Comparison of ENCODE assay signal across 9 cellular contexts in the genomic region with DNA sequence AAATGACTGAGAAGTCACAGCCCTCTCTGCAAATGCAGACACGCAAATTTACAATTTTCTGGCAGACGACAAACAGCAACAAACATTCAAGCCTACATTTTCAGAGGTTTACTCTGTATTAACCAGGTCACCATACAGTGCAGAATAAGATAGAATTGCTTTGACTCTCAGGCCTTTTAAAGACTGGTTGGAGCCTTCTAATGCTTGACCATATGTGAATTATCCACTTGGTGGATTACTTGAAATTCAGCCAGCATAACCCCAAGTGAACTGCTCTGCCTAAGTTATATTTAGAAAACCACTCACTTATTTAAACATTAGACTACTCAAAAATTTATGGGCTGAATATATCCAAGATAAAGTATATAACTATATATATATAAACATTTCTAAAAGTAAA.
DNase-seq lines count a peak whose midpoint lies in the region; ATAC-seq and TF ChIP-seq lines count a peak whose summit lies in the region.
"Had no signal": no experiment of that assay in that cellular context is flagged by ENCODE, and none has a peak within 500 bp of the region (broad histone marks: within the 10 kb centered on the region; RNA-seq: fewer than 3 reads in every experiment).

No MANE protein-coding gene starts in this region.

- H3K9me3 ChIP-seq in PC-9 (ENCODE audit: insufficient read depth, low read depth), result no peaks in the 10 kb centered on the region

- no peak overlapping the region for H3K4me3 Mint-ChIP-seq in activated naive CD8-positive, alpha-beta T cell treated with anti-CD3 and anti-CD28 coated beads for 36 hours
- H3K4me3 Mint-ChIP-seq in activated CD4-positive, alpha-beta T cell treated with anti-CD3 and anti-CD28 coated beads, Interleukin-2, amount 10 ng/mL, durations not matched to agents 24 days and 14 days, result no peak overlapping the region

- H3F3A ChIP-seq in PC-9 (ENCODE audit: insufficient read depth, low read depth), result peaks cover 9% of the 10 kb centered on the region; the same call in 1 of the 2 replicates

- no peak for ATAC-seq in HG03108 (IDR thresholded peaks at IDR 0.05; ENCODE audit: unreplicated experiment)

- H3K9ac ChIP-seq in rectal smooth muscle tissue (ENCODE audit: low read length), result no peak overlapping the region

- H3K27me3 Mint-ChIP-seq in activated naive CD8-positive, alpha-beta T cell treated with anti-CD3 and anti-CD28 coated beads for 36 hours, result no peaks in the 10 kb centered on the region
- peaks cover 5% of the 10 kb centered on the region for H3K27me3 Mint-ChIP-seq in activated CD4-positive, alpha-beta T cell treated with anti-CD3 and anti-CD28 coated beads, Interleukin-2, amount 10 ng/mL, durations not matched to agents 24 days and 14 days

- H3K36me3 ChIP-seq in PC-9 (ENCODE audit: low read depth) (no peaks in the 10 kb centered on the region), rectal smooth muscle tissue (ENCODE audit: control insufficient read depth, insufficient read depth, low read length) (no peaks in the 10 kb centered on the region)

- CTCF ChIA-PET in PC-9 (lab: Charles Lee), result interaction anchor here (0.6 kb wide), 1 partner anchor 142 kb away, joined by 3 read pairs; no protein-coding TSS in a partner anchor

- H3K27ac Mint-ChIP-seq in activated naive CD8-positive, alpha-beta T cell treated with anti-CD3 and anti-CD28 coated beads for 36 hours, result no peak overlapping the region
- no peak overlapping the region for H3K27ac Mint-ChIP-seq in activated CD4-positive, alpha-beta T cell treated with anti-CD3 and anti-CD28 coated beads, Interleukin-2, amount 10 ng/mL, durations not matched to agents 24 days and 14 days

- no peak overlapping the region for H2AFZ ChIP-seq in PC-9

- H3K27me3 ChIP-seq in PC-9 (ENCODE audit: insufficient read depth, low read depth) (no peaks in the 10 kb centered on the region), rectal smooth muscle tissue (ENCODE audit: control insufficient read depth, insufficient read depth, low read length) (no peaks in the 10 kb centered on the region)

- 0 out of 2 replicates have a peak overlapping the region, but pooled peaks have one; percentile 6 for H3K4me2 ChIP-seq in PC-9

- POLR2A ChIA-PET in PC-9 (lab: Charles Lee; ENCODE audit: unreplicated experiment), result interaction anchor here (0.7 kb wide), 1 partner anchor 64 kb away, joined by 5 read pairs; no protein-coding TSS in a partner anchor

- H3K79me2 ChIP-seq in PC-9 (ENCODE audit: low read depth), result no peaks in the 10 kb centered on the region

- H3K27ac ChIP-seq in PC-9 (peak overlapping the region; percentile 65), rectal smooth muscle tissue (ENCODE audit: low read depth, low read length) (peak overlapping the region; percentile 51)

- no peaks in the 10 kb centered on the region for H3K9me2 ChIP-seq in PC-9 (ENCODE audit: insufficient read depth)

- H3K4me3 ChIP-seq in PC-9, result no peak overlapping the region
- H3K4me3 ChIP-seq in fibroblast of the aortic adventitia (ENCODE audit: low read depth, low read length), result no peak overlapping the region
- H3K4me3 ChIP-seq in rectal smooth muscle tissue (ENCODE audit: low read length), result no peak overlapping the region

- intact Hi-C loops in PC-9 (cut with micrococcal nuclease; ENCODE audit: unreplicated experiment), result no loop called here
- intact Hi-C loops in activated CD4-positive, alpha-beta T cell treated with anti-CD3 and anti-CD28 coated beads, Interleukin-2, amount 10 ng/mL, durations not matched to agents 24 days and 14 days (cut with micrococcal nuclease), result no loop called here

- TF ChIP-seq CTCF in PC-9 (conservative IDR thresholded peaks at IDR 0.05), result no peak
- no peak for TF ChIP-seq CTCF in fibroblast of the aortic adventitia (IDR thresholded peaks at IDR 0.05; ENCODE audit: insufficient read depth, low read length)

- H3K36me3 Mint-ChIP-seq in activated naive CD8-positive, alpha-beta T cell treated with anti-CD3 and anti-CD28 coated beads for 36 hours, result peaks cover 2% of the 10 kb centered on the region
- H3K36me3 Mint-ChIP-seq in activated CD4-positive, alpha-beta T cell treated with anti-CD3 and anti-CD28 coated beads, Interleukin-2, amount 10 ng/mL, durations not matched to agents 24 days and 14 days (ENCODE audit: low read depth), result no peaks in the 10 kb centered on the region

- peak; percentile 30 for DNase-seq in GM04503 (ENCODE audit: low read depth)
- DNase-seq in PC-9, result no peak
- DNase-seq in fibroblast of the aortic adventitia (ENCODE audit: low read depth), result peak; percentile 80
- no peak for DNase-seq in activated naive CD8-positive, alpha-beta T cell treated with anti-CD3 and anti-CD28 coated beads for 36 hours
- DNase-seq in activated CD4-positive, alpha-beta T cell treated with anti-CD3 and anti-CD28 coated beads, Interleukin-2, amount 10 ng/mL, durations not matched to agents 24 days and 14 days, result no peak
- DNase-seq in DMS114 treated with DMSO at 0.1 percent for 48 hours (lab: John Stamatoyannopoulos, UW; ENCODE audit: unreplicated experiment), result no peak
- DNase-seq: activated effector memory CD4-positive, alpha-beta T cell treated with Interleukin-2 at 50 U/mL for 16 hours had no signal

- H4K20me1 ChIP-seq in PC-9 (ENCODE audit: insufficient read depth), result no peaks in the 10 kb centered on the region

- H3K9me3 Mint-ChIP-seq in activated naive CD8-positive, alpha-beta T cell treated with anti-CD3 and anti-CD28 coated beads for 36 hours, result no peaks in the 10 kb centered on the region
- no peaks in the 10 kb centered on the region for H3K9me3 Mint-ChIP-seq in activated CD4-positive, alpha-beta T cell treated with anti-CD3 and anti-CD28 coated beads, Interleukin-2, amount 10 ng/mL, durations not matched to agents 24 days and 14 days

- H3K4me1 ChIP-seq in PC-9 (replicated peaks; ENCODE audit: insufficient read depth) (peaks cover 18% of the 10 kb centered on the region), rectal smooth muscle tissue (ENCODE audit: control insufficient read depth, insufficient read depth, low read length) (peaks cover 14% of the 10 kb centered on the region)

- peaks cover 19% of the 10 kb centered on the region for H3K4me1 Mint-ChIP-seq in activated naive CD8-positive, alpha-beta T cell treated with anti-CD3 and anti-CD28 coated beads for 36 hours
- H3K4me1 Mint-ChIP-seq in activated CD4-positive, alpha-beta T cell treated with anti-CD3 and anti-CD28 coated beads, Interleukin-2, amount 10 ng/mL, durations not matched to agents 24 days and 14 days, result peaks cover 9% of the 10 kb centered on the region

- no TSS peak for BruUV-seq in PC-9 (replicated peaks; lab: Mats Ljungman, UMichigan)

Comparison
In these comparisons a context has a peak if more than half of its experiments do, and no peak if none do; other contexts are left out.
1. DNase-seq: peak in GM04503 (single experiment) and fibroblast of the aortic adventitia (single experiment); none in PC-9 (0 of 2), activated naive CD8-positive, alpha-beta T cell treated with anti-CD3 and anti-CD28 coated beads for 36 hours (single experiment), activated CD4-positive, alpha-beta T cell treated with anti-CD3 and anti-CD28 coated beads, Interleukin-2, amount 10 ng/mL, durations not matched to agents 24 days and 14 days (single experiment) and DMS114 treated with DMSO at 0.1 percent for 48 hours (single experiment).